ENCODE assay signal across 4 cellular contexts in genomic region chr21:10570803-10571202, GRCh38. TPM values are rescaled to one million over a fixed set of nuclear protein-coding genes. Genes with fewer than 3 reads are reported as not detected.
"Had no signal": no experiment of that assay in that cellular context is flagged by ENCODE, and none has a peak within 500 bp of the region (broad histone marks: within the 10 kb centered on the region; RNA-seq: fewer than 3 reads in every experiment).

No MANE protein-coding gene starts in this region.

RNA-seq across cellular contexts. Expression of gene TPTE, which starts 49.4 kb away (rescaled TPM):
- total RNA-seq: H7, HepG2, HFFc6 had no signal
- polyA plus RNA-seq: HepG2, IgD-negative memory B cell had no signal
